ENCODE assay signal across 1 cellular context in the genomic region with DNA sequence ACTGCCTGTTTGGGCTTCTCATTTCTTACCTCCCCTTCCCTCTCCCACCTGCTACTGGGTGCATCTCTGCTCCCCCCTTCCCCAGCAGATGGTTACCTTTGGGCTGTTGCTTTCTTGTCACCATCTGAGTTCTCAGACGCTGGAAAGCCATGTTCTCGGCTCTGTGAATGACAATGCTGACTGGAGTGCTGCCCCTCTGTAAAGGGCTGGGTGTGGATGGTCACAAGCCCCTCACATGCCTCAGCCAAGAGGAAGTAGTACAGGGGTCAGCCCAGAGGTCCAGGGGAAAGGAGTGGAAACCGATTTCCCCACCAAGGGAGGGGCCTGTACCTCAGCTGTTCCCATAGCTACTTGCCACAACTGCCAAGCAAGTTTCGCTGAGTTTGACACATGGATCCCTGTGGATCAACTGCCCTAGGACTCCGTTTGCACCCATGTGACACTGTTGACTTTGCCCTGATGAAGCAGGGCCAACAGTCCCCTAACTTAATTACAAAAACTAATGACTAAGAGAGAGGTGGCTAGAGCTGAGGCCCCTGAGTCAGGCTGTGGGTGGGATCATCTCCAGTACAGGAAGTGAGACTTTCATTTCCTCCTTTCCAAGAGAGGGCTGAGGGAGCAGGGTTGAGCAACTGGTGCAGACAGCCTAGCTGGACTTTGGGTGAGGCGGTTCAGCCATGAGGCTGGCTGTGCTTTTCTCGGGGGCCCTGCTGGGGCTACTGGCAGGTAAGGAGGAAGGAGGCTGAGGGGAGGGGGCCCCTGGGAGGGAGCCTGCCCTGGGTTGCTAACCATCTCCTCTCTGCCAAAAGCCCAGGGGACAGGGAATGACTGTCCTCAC.
TF ChIP-seq lines count a peak whose summit lies in the region.

A gene with protein sequence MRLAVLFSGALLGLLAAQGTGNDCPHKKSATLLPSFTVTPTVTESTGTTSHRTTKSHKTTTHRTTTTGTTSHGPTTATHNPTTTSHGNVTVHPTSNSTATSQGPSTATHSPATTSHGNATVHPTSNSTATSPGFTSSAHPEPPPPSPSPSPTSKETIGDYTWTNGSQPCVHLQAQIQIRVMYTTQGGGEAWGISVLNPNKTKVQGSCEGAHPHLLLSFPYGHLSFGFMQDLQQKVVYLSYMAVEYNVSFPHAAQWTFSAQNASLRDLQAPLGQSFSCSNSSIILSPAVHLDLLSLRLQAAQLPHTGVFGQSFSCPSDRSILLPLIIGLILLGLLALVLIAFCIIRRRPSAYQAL (plus strand): TSS at position 638 of the 838 bp plus-strand sequence. CDS start 40 bp downstream, at position 678.

TF ChIP-seq in WTC11, 78 proteins besides CTCF, POLR2A, EP300 and RAD21 (continued from another document):
- TF ChIP-seq ARID4B (CRISPR knock-in tag; IDR thresholded peaks at IDR 0.05; ENCODE audit: borderline replicate concordance) (no peak), ETV6 (CRISPR knock-in tag; IDR thresholded peaks at IDR 0.05) (peak; percentile 75), E2F5 (CRISPR knock-in tag; IDR thresholded peaks at IDR 0.05) (0 out of 2 replicates have a peak, but pooled peaks have one; percentile 29), MXD4 (CRISPR knock-in tag; IDR thresholded peaks at IDR 0.05; ENCODE audit: borderline replicate concordance) (no peak), NR2C2 (CRISPR knock-in tag; IDR thresholded peaks at IDR 0.05) (no peak), GTF2I (CRISPR knock-in tag; conservative IDR thresholded peaks at IDR 0.05) (no peak), ELF4 (CRISPR knock-in tag; IDR thresholded peaks at IDR 0.05; ENCODE audit: low read depth) (no peak)
